Comparison of ENCODE assay signal across 1 cellular context in genomic region chr19:5093953-5094718, GRCh38.
TF ChIP-seq lines count a peak whose summit lies in the region.

No MANE protein-coding gene starts in this region.

TF ChIP-seq in H1, 55 proteins besides CTCF, POLR2A, EP300 and RAD21 (continued from another document):
- TF ChIP-seq SIX5 (IDR thresholded peaks at IDR 0.05; ENCODE audit: low read depth, low read length), result no peak
